In genomic region chr20:25270829-25271251, GRCh38 we compare ENCODE assay signal across 15 cellular contexts. TPM values are rescaled to one million over a fixed set of nuclear protein-coding genes. Genes with fewer than 3 reads are reported as not detected.
DNase-seq lines count a peak whose midpoint lies in the region; ATAC-seq and TF ChIP-seq lines count a peak whose summit lies in the region.
"Had no signal": no experiment of that assay in that cellular context is flagged by ENCODE, and none has a peak within 500 bp of the region (broad histone marks: within the 10 kb centered on the region; RNA-seq: fewer than 3 reads in every experiment).

No MANE protein-coding gene starts in this region.

- H3K27ac ChIP-seq in C4-2B (peak overlapping the region; percentile 94), adrenal gland (no peak overlapping the region), muscle layer of colon (ENCODE audit: low read depth, low read length) (peak overlapping the region; percentile 32), vagina (no peak overlapping the region)
- H3K27ac ChIP-seq: ovary, SJCRH30 had no signal

- H3K4me1 ChIP-seq in adrenal gland (replicated peaks in 1 of 2) (no peaks in the 10 kb centered on the region), muscle layer of colon (ENCODE audit: insufficient read depth, low read length) (peaks cover 32% of the 10 kb centered on the region), vagina (peaks cover 8% of the 10 kb centered on the region)
- H3K4me1 ChIP-seq: SJCRH30 had no signal

- H3K36me3 ChIP-seq in adrenal gland (replicated peaks in 1 of 2) (peaks cover 0 to 43% of the 10 kb centered on the region in 2 donors), muscle layer of colon (ENCODE audit: insufficient read depth, low read length) (peaks cover 57% of the 10 kb centered on the region), vagina (peaks cover 0 to 50% of the 10 kb centered on the region in 2 donors)
- H3K36me3 ChIP-seq: ovary had no signal

- TF ChIP-seq CTCF in C4-2B (conservative IDR thresholded peaks at IDR 0.05) (no peak), adrenal gland (IDR thresholded peaks at IDR 0.05) (no peak), vagina (IDR thresholded peaks at IDR 0.05) (no peak), GM13977 (IDR thresholded peaks at IDR 0.05; ENCODE audit: extremely low read depth, insufficient read depth, missing control alignments) (no peak)

- H3K4me3 ChIP-seq in adrenal gland (no peak overlapping the region), muscle layer of colon (ENCODE audit: low read depth in 1 of 2, low read length in 2 of 2) (no peak overlapping the region), vagina (no peak overlapping the region)
- H3K4me3 ChIP-seq: GM23338, ovary, SJCRH30 had no signal

- TF ChIP-seq POLR2A in adrenal gland (IDR thresholded peaks at IDR 0.05) (no peak), vagina (IDR thresholded peaks at IDR 0.05) (no peak)

- H3K27me3 ChIP-seq in adrenal gland (no peaks in the 10 kb centered on the region), muscle layer of colon (ENCODE audit: control insufficient read depth in 1 of 2, insufficient read depth in 2 of 2, low read length in 2 of 2) (no peaks in the 10 kb centered on the region), vagina (no peaks in the 10 kb centered on the region)
- H3K27me3 ChIP-seq: ovary, SJCRH30 had no signal

- no peak overlapping the region for H3K9ac ChIP-seq in muscle layer of colon (ENCODE audit: low read length)

- in situ Hi-C loops in GM13977 (cut with MboI; ENCODE audit: low pct_unique_long_range_greater_than_20kb, low sequenced_read_pairs, unreplicated experiment) = no loop called here

- ATAC-seq in GM18907 (IDR thresholded peaks at IDR 0.05; ENCODE audit: unreplicated experiment) = no peak
- ATAC-seq: activated naive CD8-positive, alpha-beta T cell treated with anti-CD3 and anti-CD28 coated beads, Interleukin-2, amount 50 U/mL, for 24 hours; GM23338 had no signal

- 88 to 93% (median 90%) methylated on average over 12 of the region's 12 CpGs for WGBS in adrenal gland, 4 donors

- DNase-seq in NCI-H1417 (lab: John Stamatoyannopoulos, UW) (peak; percentile 24 to 91 (median 68)), adrenal gland (peak in 4 of 7 donors; percentile 5 to 49 (median 8)), C1 segment of cervical spinal cord (lab: John Stamatoyannopoulos, UW) (no peak), vagina (ENCODE audit: extremely low spot score in 2 of 2) (no peak), GM13977 (ENCODE audit: low spot score) (no peak)
- DNase-seq: activated naive CD8-positive, alpha-beta T cell treated with anti-CD3 and anti-CD28 coated beads, Interleukin-2, amount 50 U/mL, for 24 hours; EL; mesenchymal stem cell; NCI-H446; SJCRH30 had no signal

- no peaks in the 10 kb centered on the region for H3K9me3 ChIP-seq in adrenal gland (replicated peaks in 1 of 3)
- H3K9me3 ChIP-seq in muscle layer of colon (ENCODE audit: low read length) = no peaks in the 10 kb centered on the region
- no peaks in the 10 kb centered on the region for H3K9me3 ChIP-seq in vagina
- H3K9me3 ChIP-seq: ovary, SJCRH30 had no signal

- intact Hi-C loops in adrenal gland (cut with DNase I) (no loop called here), vagina (cut with DNase I) (no loop called here)

RNA-seq across cellular contexts. Expression of gene PYGB, which starts 23.0 kb away (rescaled TPM):
- total RNA-seq in adrenal gland (100 to 1,000 TPM in 3 of 8 donors, 10 to 100 TPM in 5; 39.2 to 118 (median 82.9) TPM), vagina (117 TPM)
- polyA plus RNA-seq in adrenal gland = 10 to 100 TPM; 15.7 to 80.0 (median 35.9) TPM

Comparison
In these comparisons a context has a peak if more than half of its experiments do, and no peak if none do; other contexts are left out.
1. H3K27ac ChIP-seq: peak in C4-2B (single experiment) and muscle layer of colon (single experiment); none in adrenal gland (0 of 5) and vagina (single experiment).
2. DNase-seq: peak in NCI-H1417 (3 of 3) and adrenal gland (4 of 7); none in C1 segment of cervical spinal cord (0 of 14), vagina (0 of 2) and GM13977 (single experiment).